7 cellular contexts compared by ENCODE assay signal in genomic region chr2:224485081-224486014, GRCh38.
DNase-seq lines count a peak whose midpoint lies in the region; ATAC-seq and TF ChIP-seq lines count a peak whose summit lies in the region.
"Not testable (repeated sequence)": the region's sequence is repeated elsewhere in the genome, so short reads cannot be mapped to it uniquely, and the experiment has no call there.

No MANE protein-coding gene starts in this region.

- peaks cover 59% of the 10 kb centered on the region for H3K36me3 ChIP-seq in RWPE2 (ENCODE audit: low read depth)
- not testable (repeated sequence) for H3K36me3 ChIP-seq in liver (ENCODE audit: control insufficient read depth in 4 of 4, insufficient read depth in 3 of 4, low read depth in 1 of 4, low read length in 3 of 4)

- not testable (repeated sequence) for H3K4me3 ChIP-seq in RWPE2 (ENCODE audit: severe bottlenecking); liver (ENCODE audit: low read depth in 1 of 3, low read length in 3 of 3)

- peak overlapping the region; percentile 92 for H3K27ac ChIP-seq in RWPE2 (ENCODE audit: poor library complexity, severe bottlenecking)
- H3K27ac ChIP-seq in foreskin keratinocyte = peak overlapping the region; percentile 72
- not testable (repeated sequence) for H3K27ac ChIP-seq in liver (ENCODE audit: low read depth in 1 of 2, low read length in 2 of 2)

- H3K4me1 ChIP-seq in RWPE2 (ENCODE audit: insufficient read depth, poor library complexity, severe bottlenecking) = peaks cover 47% of the 10 kb centered on the region
- peaks cover 10% of the 10 kb centered on the region for H3K4me1 ChIP-seq in foreskin keratinocyte
- not testable (repeated sequence) for H3K4me1 ChIP-seq in liver (ENCODE audit: control insufficient read depth in 4 of 4, insufficient read depth in 4 of 4, low read length in 3 of 4)

- DNase-seq in ELF-1 (ENCODE audit: low read depth, low spot score) = peak; percentile 96
- DNase-seq in M059J (ENCODE audit: low read depth) = peak; percentile 99
- DNase-seq in RWPE2 (ENCODE audit: low spot score) = peak; percentile 97
- peak; percentile 65 for DNase-seq in brain pericyte (ENCODE audit: low read depth, low spot score)
- peak; percentile 96 to 97 for DNase-seq in foreskin keratinocyte
- peak; percentile 99 for DNase-seq in renal cortical epithelial cell (ENCODE audit: low read depth)

- not testable (repeated sequence) for TF ChIP-seq RAD21 in liver (IDR thresholded peaks at IDR 0.05)

- not testable (repeated sequence) for H3K27me3 ChIP-seq in RWPE2 (ENCODE audit: insufficient read depth, poor library complexity, severe bottlenecking); foreskin keratinocyte; liver (ENCODE audit: control insufficient read depth in 4 of 4, insufficient read depth in 4 of 4, low read length in 3 of 4)

- not testable (repeated sequence) for H3K9ac ChIP-seq in liver (ENCODE audit: low read depth in 1 of 2, low read length in 2 of 2)

- 83% methylated on average over 18 of the region's 18 CpGs for WGBS in liver

- ATAC-seq in RWPE2 (ENCODE audit: low read depth) = peak; percentile 99
- ATAC-seq in foreskin keratinocyte = peak; percentile 100

- TF ChIP-seq CTCF in RWPE2 (IDR thresholded peaks at IDR 0.05; ENCODE audit: poor library complexity, severe bottlenecking); foreskin keratinocyte (conservative IDR thresholded peaks at IDR 0.05); liver (IDR thresholded peaks at IDR 0.05; ENCODE audit: low read depth, low read length, missing input control): not testable (repeated sequence)

- H3K9me3 ChIP-seq in RWPE2 (ENCODE audit: severe bottlenecking); liver (ENCODE audit: control insufficient read depth in 4 of 4, low read length in 3 of 4): not testable (repeated sequence)

TF ChIP-seq in liver, 16 proteins besides CTCF, POLR2A, EP300 and RAD21:
- TF ChIP-seq RXRA (IDR thresholded peaks at IDR 0.05) (peak in 1 of 2 donors; percentile 12), SP1 (IDR thresholded peaks at IDR 0.05) (peak; percentile 32), FOXA2 (IDR thresholded peaks at IDR 0.05) (peak; percentile 31)
